1 cellular context compared by ENCODE assay signal in genomic region chr7:81583882-81584533, GRCh38.
A peak's percentile ranks its signal among the peaks of the same experiment; 100 is the strongest.
TF ChIP-seq lines count a peak whose summit lies in the region.

No MANE protein-coding gene starts in this region.

TF ChIP-seq in SK-N-SH treated with all-trans-retinoic acid at 6 μM for 48 hours, 23 proteins besides CTCF, POLR2A, EP300 and RAD21 (continued from another document):
- TF ChIP-seq, protein P1, sequence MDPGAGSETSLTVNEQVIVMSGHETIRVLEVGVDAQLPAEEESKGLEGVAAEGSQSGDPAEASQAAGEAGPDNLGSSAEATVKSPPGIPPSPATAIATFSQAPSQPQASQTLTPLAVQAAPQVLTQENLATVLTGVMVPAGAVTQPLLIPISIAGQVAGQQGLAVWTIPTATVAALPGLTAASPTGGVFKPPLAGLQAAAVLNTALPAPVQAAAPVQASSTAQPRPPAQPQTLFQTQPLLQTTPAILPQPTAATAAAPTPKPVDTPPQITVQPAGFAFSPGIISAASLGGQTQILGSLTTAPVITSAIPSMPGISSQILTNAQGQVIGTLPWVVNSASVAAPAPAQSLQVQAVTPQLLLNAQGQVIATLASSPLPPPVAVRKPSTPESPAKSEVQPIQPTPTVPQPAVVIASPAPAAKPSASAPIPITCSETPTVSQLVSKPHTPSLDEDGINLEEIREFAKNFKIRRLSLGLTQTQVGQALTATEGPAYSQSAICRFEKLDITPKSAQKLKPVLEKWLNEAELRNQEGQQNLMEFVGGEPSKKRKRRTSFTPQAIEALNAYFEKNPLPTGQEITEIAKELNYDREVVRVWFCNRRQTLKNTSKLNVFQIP (CRISPR knock-in tag; IDR thresholded peaks at IDR 0.05; ENCODE audit: borderline replicate concordance, low read depth) = peak; percentile 97
- TF ChIP-seq TCF4 (CRISPR knock-in tag; IDR thresholded peaks at IDR 0.05; ENCODE audit: borderline replicate concordance) (peak; percentile 75), ZFP30 (CRISPR knock-in tag; IDR thresholded peaks at IDR 0.05) (no peak), ZNF8 (CRISPR knock-in tag; IDR thresholded peaks at IDR 0.05) (peak; percentile 49; the same call in 1 of the 2 replicates), ZNF70 (CRISPR knock-in tag; IDR thresholded peaks at IDR 0.05) (no peak), RARB (CRISPR knock-in tag; IDR thresholded peaks at IDR 0.05) (no peak), TOX (CRISPR knock-in tag; IDR thresholded peaks at IDR 0.05; ENCODE audit: borderline replicate concordance) (no peak), GLIS3 (CRISPR knock-in tag; IDR thresholded peaks at IDR 0.05) (no peak; the same call in 1 of the 2 replicates)
- TF ChIP-seq, protein P2, sequence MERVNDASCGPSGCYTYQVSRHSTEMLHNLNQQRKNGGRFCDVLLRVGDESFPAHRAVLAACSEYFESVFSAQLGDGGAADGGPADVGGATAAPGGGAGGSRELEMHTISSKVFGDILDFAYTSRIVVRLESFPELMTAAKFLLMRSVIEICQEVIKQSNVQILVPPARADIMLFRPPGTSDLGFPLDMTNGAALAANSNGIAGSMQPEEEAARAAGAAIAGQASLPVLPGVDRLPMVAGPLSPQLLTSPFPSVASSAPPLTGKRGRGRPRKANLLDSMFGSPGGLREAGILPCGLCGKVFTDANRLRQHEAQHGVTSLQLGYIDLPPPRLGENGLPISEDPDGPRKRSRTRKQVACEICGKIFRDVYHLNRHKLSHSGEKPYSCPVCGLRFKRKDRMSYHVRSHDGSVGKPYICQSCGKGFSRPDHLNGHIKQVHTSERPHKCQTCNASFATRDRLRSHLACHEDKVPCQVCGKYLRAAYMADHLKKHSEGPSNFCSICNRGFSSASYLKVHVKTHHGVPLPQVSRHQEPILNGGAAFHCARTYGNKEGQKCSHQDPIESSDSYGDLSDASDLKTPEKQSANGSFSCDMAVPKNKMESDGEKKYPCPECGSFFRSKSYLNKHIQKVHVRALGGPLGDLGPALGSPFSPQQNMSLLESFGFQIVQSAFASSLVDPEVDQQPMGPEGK (CRISPR knock-in tag; IDR thresholded peaks at IDR 0.05; ENCODE audit: borderline replicate concordance) = peak; percentile 91
